In the genomic region with DNA sequence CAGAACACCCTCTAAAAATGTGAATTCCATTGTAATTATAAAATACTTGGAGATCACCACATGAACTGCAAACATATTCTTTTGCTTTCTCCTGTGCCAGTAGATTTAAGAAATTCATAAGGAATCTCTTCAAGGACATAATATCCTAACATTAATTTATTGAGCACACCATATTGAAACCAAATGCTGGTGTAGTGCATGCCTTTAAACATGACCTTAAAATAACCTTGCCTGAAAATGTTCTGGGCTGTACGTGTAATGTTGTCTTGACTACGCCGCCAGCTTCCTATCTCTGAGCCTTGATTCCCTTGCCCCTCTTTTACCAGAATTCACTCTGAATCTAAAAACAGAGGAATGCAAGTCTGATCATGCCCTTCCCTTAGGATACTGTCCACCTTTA, we compare ENCODE assay signal across 1 cellular context.
TF ChIP-seq lines count a peak whose summit lies in the region.

No MANE protein-coding gene starts in this region.

TF ChIP-seq in IMR-90, 13 proteins besides CTCF, POLR2A, EP300 and RAD21 (continued from another document):
- TF ChIP-seq USF2 (IDR thresholded peaks at IDR 0.05; ENCODE audit: low read depth, low read length) = no peak
- TF ChIP-seq SMC3 (IDR thresholded peaks at IDR 0.05; ENCODE audit: low read depth, low read length) = no peak
